ENCODE assay signal across 7 cellular contexts in genomic region chr13:30679483-30680330, GRCh38. TPM values are rescaled to one million over a fixed set of nuclear protein-coding genes. Genes with fewer than 3 reads are reported as not detected.
DNase-seq lines count a peak whose midpoint lies in the region; ATAC-seq, FAIRE-seq and TF ChIP-seq lines count a peak whose summit lies in the region.

No MANE protein-coding gene starts in this region.

- H3K27me3 ChIP-seq in OCI-LY1 (ENCODE audit: insufficient read depth, low read length), result no peaks in the 10 kb centered on the region
- no peaks in the 10 kb centered on the region for H3K27me3 ChIP-seq in astrocyte (ENCODE audit: insufficient read depth, low read length)
- no peaks in the 10 kb centered on the region for H3K27me3 ChIP-seq in thyroid gland

- H3K9me2 ChIP-seq in OCI-LY1 (ENCODE audit: low read depth, low read length), result no peaks in the 10 kb centered on the region

- H2AFZ ChIP-seq in OCI-LY1 (ENCODE audit: low read length) (no peak overlapping the region), astrocyte (ENCODE audit: low read depth, low read length) (no peak overlapping the region)

- no peak for TF ChIP-seq POLR2A in thyroid gland (IDR thresholded peaks at IDR 0.05)

- H3K9me3 Mint-ChIP-seq in astrocyte (ENCODE audit: unreplicated experiment), result no peaks in the 10 kb centered on the region

- H3K79me2 ChIP-seq in OCI-LY1 (ENCODE audit: insufficient read depth, low read length) (no peaks in the 10 kb centered on the region), astrocyte (ENCODE audit: insufficient read depth, low read length) (no peaks in the 10 kb centered on the region)

- ATAC-seq in HG02678 (IDR thresholded peaks at IDR 0.05; ENCODE audit: unreplicated experiment), result peak; percentile 69

- H3K27me3 Mint-ChIP-seq in astrocyte (ENCODE audit: low read depth, unreplicated experiment), result no peaks in the 10 kb centered on the region

- no peak overlapping the region for H3K4me3 Mint-ChIP-seq in astrocyte (ENCODE audit: unreplicated experiment)

- H3K4me3 ChIP-seq in OCI-LY1 (ENCODE audit: low read depth, low read length, poor library complexity, severe bottlenecking), result no peak overlapping the region
- H3K4me3 ChIP-seq in astrocyte (ENCODE audit: insufficient read depth, low read depth, low read length), result no peak overlapping the region
- H3K4me3 ChIP-seq in kidney (ENCODE audit: low read length in 2 of 2), result no peak overlapping the region
- no peak overlapping the region for H3K4me3 ChIP-seq in thyroid gland (replicated peaks in 1 of 3)

- peak; percentile 51 for DNase-seq in GM10266 (ENCODE audit: extremely low spot score)
- DNase-seq in astrocyte (ENCODE audit: low read depth), result no peak
- no peak for DNase-seq in kidney
- no peak for DNase-seq in thyroid gland
- no peak for DNase-seq in SHP77 treated with DMSO at 0.1 percent for 48 hours (lab: John Stamatoyannopoulos, UW)

- no peak overlapping the region for H3K27ac ChIP-seq in OCI-LY1 (ENCODE audit: low read depth, low read length, poor library complexity, severe bottlenecking)
- no peak overlapping the region for H3K27ac ChIP-seq in astrocyte (ENCODE audit: low read depth, low read length)
- no peak overlapping the region for H3K27ac ChIP-seq in kidney (ENCODE audit: low read depth in 2 of 2, low read length in 2 of 2)
- no peak overlapping the region for H3K27ac ChIP-seq in thyroid gland

- H3K36me3 ChIP-seq in OCI-LY1 (ENCODE audit: insufficient read depth, low read length) (no peaks in the 10 kb centered on the region), astrocyte (ENCODE audit: insufficient read depth, low read length) (no peaks in the 10 kb centered on the region), kidney (ENCODE audit: control insufficient read depth in 1 of 2, insufficient read depth in 2 of 2, low read length in 2 of 2) (no peaks in the 10 kb centered on the region), thyroid gland (no peaks in the 10 kb centered on the region)

- H4K20me1 ChIP-seq in OCI-LY1 (ENCODE audit: insufficient read depth, low read length), result no peaks in the 10 kb centered on the region
- H4K20me1 ChIP-seq in astrocyte (ENCODE audit: insufficient read depth, low read length), result no peaks in the 10 kb centered on the region

- H3F3A ChIP-seq in OCI-LY1 (ENCODE audit: insufficient read depth, low read length), result no peaks in the 10 kb centered on the region

- no peaks in the 10 kb centered on the region for H3K36me3 Mint-ChIP-seq in astrocyte (ENCODE audit: low read depth, unreplicated experiment)

- no peak overlapping the region for H3K27ac Mint-ChIP-seq in astrocyte (ENCODE audit: unreplicated experiment)

- WGBS in thyroid gland, 2 donors, result 42 to 48% methylated on average over 9 of the region's 9 CpGs

- H3K4me1 Mint-ChIP-seq in astrocyte (ENCODE audit: low read depth, unreplicated experiment), result peaks cover 1% of the 10 kb centered on the region

- TF ChIP-seq CTCF in GM10266 (IDR thresholded peaks at IDR 0.05; ENCODE audit: control insufficient read depth, insufficient read depth, low read depth, missing control alignments) (peak; percentile 68), OCI-LY1 (IDR thresholded peaks at IDR 0.05; ENCODE audit: low read length) (peak; percentile 86), astrocyte (IDR thresholded peaks at IDR 0.05; ENCODE audit: insufficient read depth, low read depth, low read length) (peak; percentile 55), kidney (IDR thresholded peaks at IDR 0.05; ENCODE audit: borderline replicate concordance, extremely low read depth, insufficient read depth) (peak; percentile 46), thyroid gland (IDR thresholded peaks at IDR 0.05) (peak in 4 of 6 experiments; percentile 7 to 35 (median 28))

- FAIRE-seq in astrocyte (lab: Jason Lieb, UNC) (no peak), kidney (lab: Jason Lieb, UNC) (no peak)

- no peaks in the 10 kb centered on the region for H3K4me1 ChIP-seq in OCI-LY1 (ENCODE audit: insufficient read depth, low read length, severe bottlenecking)
- H3K4me1 ChIP-seq in astrocyte (ENCODE audit: insufficient read depth, low read length), result no peaks in the 10 kb centered on the region
- no peaks in the 10 kb centered on the region for H3K4me1 ChIP-seq in kidney (ENCODE audit: control insufficient read depth in 1 of 2, insufficient read depth in 1 of 2, low read depth in 1 of 2, low read length in 2 of 2)
- H3K4me1 ChIP-seq in thyroid gland, result no peaks in the 10 kb centered on the region

- H3K9me3 ChIP-seq in OCI-LY1 (ENCODE audit: low read length), result no peaks in the 10 kb centered on the region
- H3K9me3 ChIP-seq in astrocyte (ENCODE audit: insufficient read depth, low read depth, low read length), result no peaks in the 10 kb centered on the region
- H3K9me3 ChIP-seq in kidney (ENCODE audit: control insufficient read depth in 1 of 2, low read length in 2 of 2), result no peaks in the 10 kb centered on the region
- no peaks in the 10 kb centered on the region for H3K9me3 ChIP-seq in thyroid gland

- H3K9ac ChIP-seq in OCI-LY1 (ENCODE audit: low read length) (no peak overlapping the region), astrocyte (ENCODE audit: low read length) (no peak overlapping the region), kidney (ENCODE audit: low read length in 2 of 2) (no peak overlapping the region)

- H3K4me2 ChIP-seq in OCI-LY1 (ENCODE audit: low read length) (no peak overlapping the region), astrocyte (ENCODE audit: low read length) (no peak overlapping the region)

- intact Hi-C loops in kidney (cut with DNase I) (no loop called here), thyroid gland (cut with DNase I) (loop anchor here (10.0 kb wide), 1 partner anchor 125 kb away; no protein-coding TSS in a partner anchor)

RNA-seq across cellular contexts. Expression of gene ALOX5AP, which starts 55.6 kb away (rescaled TPM):
- 2.9 and 4.5 TPM in 2 replicates for total RNA-seq in astrocyte
- total RNA-seq in kidney, result 25.0 TPM
- 15.4 TPM for polyA plus RNA-seq in kidney (ENCODE audit: insufficient read depth, low read depth, low replicate concordance)
- total RNA-seq in thyroid gland, result 10 to 100 TPM in 1 of 4 donors, 1 to 10 TPM in 3; 3.6 to 13.4 (median 6.1) TPM

Comparison
In these comparisons a context has a peak if more than half of its experiments do, and no peak if none do; other contexts are left out.
1. CTCF ChIP-seq: peak in every context shown above with its lines; median percentile 86 in OCI-LY1; 68 in GM10266; 55 in astrocyte; 46 in kidney; 28 in thyroid gland.